ENCODE assay signal across 20 cellular contexts in the genomic region with DNA sequence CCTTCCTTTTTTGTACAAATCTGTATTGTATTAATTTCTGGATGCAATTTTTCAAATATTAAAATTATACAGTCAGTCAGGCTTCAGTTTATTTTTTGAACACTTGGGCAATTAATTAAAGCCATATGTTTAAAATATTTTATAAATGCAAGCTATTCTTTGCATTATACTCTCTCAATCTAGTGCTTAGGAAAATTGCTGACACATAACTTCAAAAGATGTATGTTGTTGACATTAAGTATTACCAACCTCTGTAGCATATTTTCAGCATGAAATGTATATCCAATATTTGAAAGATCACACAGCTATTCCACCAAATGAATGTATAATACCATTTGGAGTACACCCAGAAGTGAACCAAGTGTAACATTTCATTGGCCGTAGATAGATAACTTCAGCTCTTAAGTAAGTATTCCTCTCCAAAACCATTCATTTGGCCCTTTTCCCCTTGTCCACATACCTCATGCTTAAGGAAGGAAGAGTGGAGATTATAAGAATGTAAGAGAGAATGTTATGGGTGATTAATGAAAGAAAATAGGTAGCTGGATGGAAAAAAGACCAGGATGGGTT.
A peak's percentile ranks its signal among the peaks of the same experiment; 100 is the strongest.
DNase-seq lines count a peak whose midpoint lies in the region; ATAC-seq, FAIRE-seq and TF ChIP-seq lines count a peak whose summit lies in the region.
"Had no signal": no experiment of that assay in that cellular context is flagged by ENCODE, and none has a peak within 500 bp of the region (broad histone marks: within the 10 kb centered on the region; RNA-seq: fewer than 3 reads in every experiment).

No MANE protein-coding gene starts in this region.

- H3K79me2 ChIP-seq in astrocyte (ENCODE audit: insufficient read depth, low read length) (no peaks in the 10 kb centered on the region), fibroblast of lung (ENCODE audit: control insufficient read depth, insufficient read depth, low read length) (no peaks in the 10 kb centered on the region)

- H3K9ac ChIP-seq in astrocyte (ENCODE audit: low read length) (no peak overlapping the region), fibroblast of lung (ENCODE audit: insufficient read depth, low read length) (no peak overlapping the region)

- H3K4me1 Mint-ChIP-seq in astrocyte (ENCODE audit: low read depth, unreplicated experiment) = peaks cover 19% of the 10 kb centered on the region
- H3K4me1 Mint-ChIP-seq in stimulated activated naive B cell treated with anti-CD40 and anti-IgM and Interleukin-4, amounts not matched to agents 10 μg/mL and 1 μg/mL and 100 μg/mL, for 72 hours = peaks cover 0 to 3% of the 10 kb centered on the region in 2 donors
- H3K4me1 Mint-ChIP-seq: CD14-positive monocyte, H9 had no signal

- H3K4me3 ChIP-seq in astrocyte (ENCODE audit: insufficient read depth, low read depth, low read length) (no peak overlapping the region), fibroblast of lung (replicated peaks in 1 of 4; ENCODE audit: control extremely low read depth in 1 of 4, insufficient read depth in 1 of 4, low read depth in 3 of 4, low read length in 4 of 4) (no peak overlapping the region), BE2C (ENCODE audit: low read depth, low read length) (no peak overlapping the region)
- H3K4me3 ChIP-seq: SJSA1 had no signal

- H3K27ac ChIP-seq in astrocyte (ENCODE audit: low read depth, low read length) (no peak overlapping the region), fibroblast of lung (ENCODE audit: insufficient read depth, low read length) (no peak overlapping the region), substantia nigra (ENCODE audit: low read depth, low read length, poor library complexity, severe bottlenecking) (no peak overlapping the region)
- H3K27ac ChIP-seq: SJSA1 had no signal

- H3K36me3 ChIP-seq in astrocyte (ENCODE audit: insufficient read depth, low read length) (peaks cover 4% of the 10 kb centered on the region), fibroblast of lung (ENCODE audit: control insufficient read depth, insufficient read depth, low read length) (no peaks in the 10 kb centered on the region), BE2C (no peaks in the 10 kb centered on the region)

- no peak for TF ChIP-seq POLR2A in H54 (IDR thresholded peaks at IDR 0.05; ENCODE audit: low read depth, low read length)

- no peak overlapping the region for H3K4me3 Mint-ChIP-seq in astrocyte (ENCODE audit: unreplicated experiment)
- no peak overlapping the region for H3K4me3 Mint-ChIP-seq in stimulated activated naive B cell treated with anti-CD40 and anti-IgM and Interleukin-4, amounts not matched to agents 10 μg/mL and 1 μg/mL and 100 μg/mL, for 72 hours
- H3K4me3 Mint-ChIP-seq: CD14-positive monocyte, H9 had no signal

- no peaks in the 10 kb centered on the region for H3K27me3 Mint-ChIP-seq in astrocyte (ENCODE audit: low read depth, unreplicated experiment)
- H3K27me3 Mint-ChIP-seq in stimulated activated naive B cell treated with anti-CD40 and anti-IgM and Interleukin-4, amounts not matched to agents 10 μg/mL and 1 μg/mL and 100 μg/mL, for 72 hours = no peaks in the 10 kb centered on the region

- peaks cover 10% of the 10 kb centered on the region for H3K36me3 Mint-ChIP-seq in astrocyte (ENCODE audit: low read depth, unreplicated experiment)
- peaks cover 17 to 28% of the 10 kb centered on the region in 2 donors for H3K36me3 Mint-ChIP-seq in stimulated activated naive B cell treated with anti-CD40 and anti-IgM and Interleukin-4, amounts not matched to agents 10 μg/mL and 1 μg/mL and 100 μg/mL, for 72 hours
- H3K36me3 Mint-ChIP-seq: CD14-positive monocyte had no signal

- FAIRE-seq in H54 (lab: Jason Lieb, UNC) (peak; percentile 89), astrocyte (lab: Jason Lieb, UNC) (peak; percentile 54)
- FAIRE-seq: RCC 7860 had no signal

- H3K4me1 ChIP-seq in astrocyte (ENCODE audit: insufficient read depth, low read length) (peaks cover 7% of the 10 kb centered on the region), fibroblast of lung (ENCODE audit: control insufficient read depth, extremely low read depth, insufficient read depth, low read length) (peaks cover 13% of the 10 kb centered on the region), BE2C (no peaks in the 10 kb centered on the region)

- H3K4me2 ChIP-seq in astrocyte (ENCODE audit: low read length) = no peak overlapping the region
- no peak overlapping the region for H3K4me2 ChIP-seq in fibroblast of lung (ENCODE audit: extremely low read depth, insufficient read depth, low read length)

- H3K9me3 Mint-ChIP-seq in astrocyte (ENCODE audit: unreplicated experiment) = peaks cover 1% of the 10 kb centered on the region
- H3K9me3 Mint-ChIP-seq in stimulated activated naive B cell treated with anti-CD40 and anti-IgM and Interleukin-4, amounts not matched to agents 10 μg/mL and 1 μg/mL and 100 μg/mL, for 72 hours = peaks cover 4 to 9% of the 10 kb centered on the region in 2 donors

- H4K20me1 ChIP-seq in astrocyte (ENCODE audit: insufficient read depth, low read length) (no peaks in the 10 kb centered on the region), fibroblast of lung (ENCODE audit: control insufficient read depth, extremely low read depth, insufficient read depth, low read length) (no peaks in the 10 kb centered on the region)

- H2AFZ ChIP-seq in astrocyte (ENCODE audit: low read depth, low read length) (no peak overlapping the region), fibroblast of lung (ENCODE audit: low read length) (no peak overlapping the region)

- no peak for TF ChIP-seq CTCF in astrocyte (IDR thresholded peaks at IDR 0.05; ENCODE audit: insufficient read depth, low read depth, low read length)
- no peak for TF ChIP-seq CTCF in fibroblast of lung (conservative IDR thresholded peaks at IDR 0.05 in 1 of 2, IDR thresholded peaks at IDR 0.05 in 1 of 2; ENCODE audit: low read depth in 1 of 2, low read length in 2 of 2)
- TF ChIP-seq CTCF in BE2C (IDR thresholded peaks at IDR 0.05; ENCODE audit: low read depth, low read length) = no peak

- no peak overlapping the region for H3K27ac Mint-ChIP-seq in astrocyte (ENCODE audit: unreplicated experiment)
- H3K27ac Mint-ChIP-seq in stimulated activated naive B cell treated with anti-CD40 and anti-IgM and Interleukin-4, amounts not matched to agents 10 μg/mL and 1 μg/mL and 100 μg/mL, for 72 hours = peak overlapping the region; percentile 33
- H3K27ac Mint-ChIP-seq: CD14-positive monocyte, H9 had no signal

- DNase-seq in H54 (ENCODE audit: insufficient read length, low spot score) (no peak), astrocyte (ENCODE audit: low read depth) (peak; percentile 56), fibroblast of lung (ENCODE audit: low read depth in 2 of 2) (peak; percentile 36 to 70), substantia nigra (lab: John Stamatoyannopoulos, UW) (no peak), BE2C (no peak)
- no peak for DNase-seq in stimulated activated naive B cell treated with anti-CD40 and anti-IgM and Interleukin-4, amounts not matched to agents 10 μg/mL and 1 μg/mL and 100 μg/mL, for 72 hours
- DNase-seq: ACHN, DMS79, H9, Kasumi-1, NCI-H1417, NCI-H1694 treated with DMSO at 0.1 percent for 48 hours, NCI-H2081 treated with DMSO at 0.1 percent for 48 hours, NCI-H2171 treated with DMSO at 0.1 percent for 48 hours, NCI-H524 treated with DMSO at 0.1 percent for 48 hours had no signal

- no peak for ATAC-seq in stimulated activated naive B cell treated with anti-CD40 and anti-IgM and Interleukin-4, amounts not matched to agents 10 μg/mL and 1 μg/mL and 100 μg/mL, for 72 hours (replicated peaks)
- ATAC-seq in HG03378 (IDR thresholded peaks at IDR 0.05; ENCODE audit: unreplicated experiment) = no peak
- ATAC-seq: Right ventricle myocardium inferior had no signal

- no peaks in the 10 kb centered on the region for H3K9me3 ChIP-seq in astrocyte (ENCODE audit: insufficient read depth, low read depth, low read length)
- H3K9me3 ChIP-seq in fibroblast of lung (ENCODE audit: control insufficient read depth, insufficient read depth, low read depth, low read length) = no peaks in the 10 kb centered on the region
- no peaks in the 10 kb centered on the region for H3K9me3 ChIP-seq in BE2C
- H3K9me3 ChIP-seq: SJSA1 had no signal

- H3K27me3 ChIP-seq in astrocyte (ENCODE audit: insufficient read depth, low read length) = no peaks in the 10 kb centered on the region
- no peaks in the 10 kb centered on the region for H3K27me3 ChIP-seq in fibroblast of lung (ENCODE audit: control insufficient read depth, insufficient read depth, low read length)
- no peaks in the 10 kb centered on the region for H3K27me3 ChIP-seq in BE2C
- H3K27me3 ChIP-seq: SJSA1 had no signal

Comparison
In these comparisons a context has a peak if more than half of its experiments do, and no peak if none do; other contexts are left out.
1. DNase-seq: peak in astrocyte (single experiment) and fibroblast of lung (2 of 2); none in H54 (single experiment), stimulated activated naive B cell treated with anti-CD40 and anti-IgM and Interleukin-4, amounts not matched to agents 10 μg/mL and 1 μg/mL and 100 μg/mL, for 72 hours (single experiment), substantia nigra (0 of 49) and BE2C (single experiment).